Comparison of ENCODE assay signal across 8 cellular contexts in the genomic region with DNA sequence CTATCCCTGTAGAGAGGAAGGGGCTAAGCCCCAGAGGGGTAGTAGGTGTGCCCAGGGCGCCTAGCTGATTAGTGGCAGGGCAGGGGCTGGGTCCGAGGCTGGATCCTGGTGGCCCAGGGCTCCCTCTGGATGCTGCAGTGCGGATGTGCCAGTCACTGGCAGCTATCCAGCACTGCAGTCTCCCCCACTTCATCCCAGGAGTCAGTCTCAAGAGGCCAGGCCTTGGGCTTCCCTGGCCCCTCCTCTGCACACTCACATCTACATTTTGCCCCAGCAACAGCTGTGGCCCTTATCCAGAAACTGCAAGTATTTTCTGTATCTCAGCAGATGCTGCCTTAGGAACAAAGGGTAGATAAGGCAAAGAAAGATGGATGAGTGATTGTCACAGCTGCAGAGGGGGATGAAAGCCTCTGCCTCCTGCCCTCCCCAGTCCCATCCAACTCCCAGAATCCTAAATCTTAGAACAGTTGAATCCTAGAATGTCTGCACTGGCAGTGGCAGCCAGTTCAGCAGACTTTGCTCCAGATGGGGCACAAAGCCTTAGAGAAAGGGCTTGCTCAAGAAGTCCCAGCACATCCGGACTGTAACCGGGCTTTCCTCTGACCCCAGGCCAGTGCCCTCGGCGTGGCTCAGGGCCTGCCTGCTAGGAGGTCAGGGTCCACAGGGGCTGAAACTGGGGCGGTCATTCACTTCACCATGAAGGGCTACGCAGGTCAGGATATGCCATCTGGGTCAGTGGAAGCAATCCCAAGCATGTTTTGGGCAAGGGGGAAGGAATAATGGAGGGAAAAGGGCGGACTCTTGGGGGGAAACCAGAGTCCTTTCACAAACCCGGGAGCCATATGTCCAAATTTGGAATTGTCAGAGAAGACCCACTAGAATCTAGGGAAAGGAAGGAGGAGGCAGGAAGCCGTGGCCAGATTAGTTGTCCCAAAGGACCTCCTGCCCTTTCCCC. TPM values are rescaled to one million over a fixed set of nuclear protein-coding genes. Genes with fewer than 3 reads are reported as not detected.
DNase-seq lines count a peak whose midpoint lies in the region; ATAC-seq and TF ChIP-seq lines count a peak whose summit lies in the region.

No MANE protein-coding gene starts in this region.

- 31 to 53% methylated on average over 12 of the region's 12 CpGs for WGBS in lower leg skin, 2 donors
- 11 to 13% methylated on average over 10 to 12 of the region's 12 CpGs for WGBS in tibial nerve, 2 donors

- no peak for ATAC-seq in HG03045 (IDR thresholded peaks at IDR 0.05; ENCODE audit: unreplicated experiment)

- DNase-seq in GM12865 (ENCODE audit: low read depth) (peak; percentile 65), HCEC 1CT (peak; percentile 61), NCI-H524 treated with DMSO at 0.1 percent for 48 hours (lab: John Stamatoyannopoulos, UW) (peak; percentile 87), lower leg skin (ENCODE audit: low spot score in 2 of 2) (peak in 1 of 2 donors; percentile 90), tibial nerve (ENCODE audit: low spot score in 2 of 2) (no peak), pons (ENCODE audit: low spot score) (no peak)
- peak; percentile 29 for DNase-seq in central memory CD4-positive, alpha-beta T cell

- no peaks in the 10 kb centered on the region for H3K27me3 ChIP-seq in tibial nerve

- no peaks in the 10 kb centered on the region for H3K9me3 ChIP-seq in tibial nerve

- H3K27ac ChIP-seq in tibial nerve = peak overlapping the region; percentile 73 to 95 (median 86)

- peaks cover 0 to 68% (median 48%) of the 10 kb centered on the region in 4 donors for H3K4me1 ChIP-seq in tibial nerve

- no peaks in the 10 kb centered on the region for H3K36me3 ChIP-seq in tibial nerve

- peak overlapping the region; percentile 94 for H3K4me3 ChIP-seq in GM12865 (ENCODE audit: low read depth, low read length)
- H3K4me3 ChIP-seq in lower leg skin (ENCODE audit: low read depth, poor library complexity, severe bottlenecking) = peak overlapping the region; percentile 71
- H3K4me3 ChIP-seq in tibial nerve = peak overlapping the region; percentile 61 to 89 (median 74)

- TF ChIP-seq CTCF in GM12865 (IDR thresholded peaks at IDR 0.05; ENCODE audit: insufficient read depth, low read depth, low read length, missing control alignments) (no peak), lower leg skin (IDR thresholded peaks at IDR 0.05) (no peak), tibial nerve (IDR thresholded peaks at IDR 0.05) (no peak)

- TF ChIP-seq EP300 in tibial nerve (IDR thresholded peaks at IDR 0.05) = peak in 1 of 2 donors; percentile 19

- TF ChIP-seq POLR2A in lower leg skin (IDR thresholded peaks at IDR 0.05) = no peak
- no peak for TF ChIP-seq POLR2A in tibial nerve (IDR thresholded peaks at IDR 0.05)

- intact Hi-C loops in lower leg skin (cut with DNase I; ENCODE audit: low total_unique reads) = no loop called here

RNA-seq across cellular contexts. Expression of a gene that starts 1.5 kb away (rescaled TPM):
- total RNA-seq in lower leg skin = 10 to 100 TPM; 34.2 to 68.4 (median 43.3) TPM
- 100 to 1,000 TPM; 168 to 282 (median 181) TPM for total RNA-seq in tibial nerve

Comparison
In these comparisons a context has a peak if more than half of its experiments do, and no peak if none do; other contexts are left out.
1. DNase-seq: peak in GM12865 (single experiment), HCEC 1CT (single experiment), NCI-H524 treated with DMSO at 0.1 percent for 48 hours (single experiment) and central memory CD4-positive, alpha-beta T cell (single experiment); none in tibial nerve (0 of 2) and pons (single experiment).
2. Peak in every context shown above with its lines, with median percentiles within 50 percentile points of each other: H3K4me3 ChIP-seq.